In genomic region chrX:267771-268261, GRCh38 we compare ENCODE assay signal across 17 cellular contexts. TPM values are rescaled to one million over a fixed set of nuclear protein-coding genes. Genes with fewer than 3 reads are reported as not detected.
A peak's percentile ranks its signal among the peaks of the same experiment; 100 is the strongest.
DNase-seq lines count a peak whose midpoint lies in the region; ATAC-seq and TF ChIP-seq lines count a peak whose summit lies in the region.
"Had no signal": no experiment of that assay in that cellular context is flagged by ENCODE, and none has a peak within 500 bp of the region (broad histone marks: within the 10 kb centered on the region; RNA-seq: fewer than 3 reads in every experiment).

No MANE protein-coding gene starts in this region.

- H3K9me3 Mint-ChIP-seq in activated CD4-positive, alpha-beta T cell treated with anti-CD3 and anti-CD28 coated beads, Interleukin-2, amount 10 ng/mL, durations not matched to agents 24 days and 14 days = no peaks in the 10 kb centered on the region
- no peaks in the 10 kb centered on the region for H3K9me3 Mint-ChIP-seq in activated CD4-positive, alpha-beta T cell treated with anti-CD3 and anti-CD28 coated beads for 36 hours (ENCODE audit: low read depth)
- no peaks in the 10 kb centered on the region for H3K9me3 Mint-ChIP-seq in CD4-positive, alpha-beta T cell

- CTCF ChIA-PET in activated CD4-positive, alpha-beta T cell treated with anti-CD3 and anti-CD28 coated beads for 36 hours (lab: Charles Lee) = no interaction called here
- CTCF ChIA-PET in CD4-positive, alpha-beta T cell (lab: Charles Lee) = no interaction called here

- no peak overlapping the region for H3K4me3 Mint-ChIP-seq in activated CD4-positive, alpha-beta T cell treated with anti-CD3 and anti-CD28 coated beads, Interleukin-2, amount 10 ng/mL, durations not matched to agents 24 days and 14 days
- H3K4me3 Mint-ChIP-seq in activated CD4-positive, alpha-beta T cell treated with anti-CD3 and anti-CD28 coated beads for 36 hours = no peak overlapping the region
- H3K4me3 Mint-ChIP-seq in CD4-positive, alpha-beta T cell = no peak overlapping the region

- H3K9ac ChIP-seq in HUES6 (ENCODE audit: low read length) = no peak overlapping the region
- H3K9ac ChIP-seq: BLaER1 had no signal

- H3K4me1 ChIP-seq in HUES6 (ENCODE audit: control insufficient read depth, insufficient read depth, low read length) = peaks cover 3% of the 10 kb centered on the region; the same call in 1 of the 2 replicates
- H3K4me1 ChIP-seq in BE2C = no peaks in the 10 kb centered on the region
- H3K4me1 ChIP-seq: SJSA1 had no signal

- H3K27me3 ChIP-seq in HUES6 (ENCODE audit: control insufficient read depth, insufficient read depth, low read length) = no peaks in the 10 kb centered on the region
- no peaks in the 10 kb centered on the region for H3K27me3 ChIP-seq in BE2C
- H3K27me3 ChIP-seq in CD4-positive, alpha-beta T cell (ENCODE audit: control insufficient read depth, insufficient read depth, low read length) = no peaks in the 10 kb centered on the region
- H3K27me3 ChIP-seq: BLaER1, SJSA1 had no signal

- POLR2A ChIA-PET in activated CD4-positive, alpha-beta T cell treated with anti-CD3 and anti-CD28 coated beads for 36 hours (lab: Charles Lee) = no interaction called here
- POLR2A ChIA-PET in CD4-positive, alpha-beta T cell (lab: Charles Lee) = no interaction called here

- H3K36me3 ChIP-seq in HUES6 (ENCODE audit: control insufficient read depth, insufficient read depth, low read length) (no peaks in the 10 kb centered on the region), BE2C (no peaks in the 10 kb centered on the region)
- H3K36me3 ChIP-seq: BLaER1, SJSA1 had no signal

- H3K27me3 Mint-ChIP-seq in activated CD4-positive, alpha-beta T cell treated with anti-CD3 and anti-CD28 coated beads, Interleukin-2, amount 10 ng/mL, durations not matched to agents 24 days and 14 days = no peaks in the 10 kb centered on the region
- no peaks in the 10 kb centered on the region for H3K27me3 Mint-ChIP-seq in activated CD4-positive, alpha-beta T cell treated with anti-CD3 and anti-CD28 coated beads for 36 hours
- H3K27me3 Mint-ChIP-seq in CD4-positive, alpha-beta T cell = no peaks in the 10 kb centered on the region

- no peaks in the 10 kb centered on the region for H3K9me3 ChIP-seq in HUES6 (ENCODE audit: control insufficient read depth, insufficient read depth, low read depth, low read length)
- H3K9me3 ChIP-seq in BE2C = no peaks in the 10 kb centered on the region
- no peaks in the 10 kb centered on the region for H3K9me3 ChIP-seq in CD4-positive, alpha-beta T cell (ENCODE audit: control insufficient read depth, low read length)
- H3K9me3 ChIP-seq: BLaER1, SJSA1 had no signal

- no peak for ATAC-seq in activated CD4-positive, alpha-beta T cell treated with anti-CD3 and anti-CD28 coated beads for 36 hours
- no peak for ATAC-seq in left ventricle myocardium superior
- no peak for ATAC-seq in sciatic nerve
- ATAC-seq in CD4-positive, alpha-beta T cell (ENCODE audit: poor library complexity) = no peak
- no peak for ATAC-seq in HG02981 (IDR thresholded peaks at IDR 0.05; ENCODE audit: unreplicated experiment)

- H3K4me3 ChIP-seq in HUES6 (ENCODE audit: low read depth, low read length) (peak overlapping the region; percentile 8), BE2C (ENCODE audit: low read depth, low read length) (no peak overlapping the region)
- H3K4me3 ChIP-seq: BLaER1, SJSA1 had no signal

- no peak overlapping the region for H3K27ac ChIP-seq in HUES6 (ENCODE audit: low read depth, low read length)
- no peak overlapping the region for H3K27ac ChIP-seq in CD4-positive, alpha-beta T cell (ENCODE audit: low read depth, low read length)
- H3K27ac ChIP-seq: BLaER1, SJSA1 had no signal

- intact Hi-C loops in activated CD4-positive, alpha-beta T cell treated with anti-CD3 and anti-CD28 coated beads, Interleukin-2, amount 10 ng/mL, durations not matched to agents 24 days and 14 days (cut with micrococcal nuclease) = no loop called here
- intact Hi-C loops in activated CD4-positive, alpha-beta T cell treated with anti-CD3 and anti-CD28 coated beads for 36 hours (cut with DNase I, micrococcal nuclease) = no loop called here
- intact Hi-C loops in left ventricle myocardium superior (cut with micrococcal nuclease) (no loop called here), sciatic nerve (cut with DNase I) (no loop called here)
- intact Hi-C loops in CD4-positive, alpha-beta T cell (cut with DNase I, micrococcal nuclease) = no loop called here

- no peaks in the 10 kb centered on the region for H3K4me1 Mint-ChIP-seq in activated CD4-positive, alpha-beta T cell treated with anti-CD3 and anti-CD28 coated beads, Interleukin-2, amount 10 ng/mL, durations not matched to agents 24 days and 14 days
- H3K4me1 Mint-ChIP-seq in activated CD4-positive, alpha-beta T cell treated with anti-CD3 and anti-CD28 coated beads for 36 hours = no peaks in the 10 kb centered on the region
- H3K4me1 Mint-ChIP-seq in CD4-positive, alpha-beta T cell (ENCODE audit: low read depth) = no peaks in the 10 kb centered on the region

- TF ChIP-seq CTCF in BE2C (IDR thresholded peaks at IDR 0.05; ENCODE audit: low read depth, low read length) = no peak
- TF ChIP-seq CTCF in CD4-positive, alpha-beta T cell (IDR thresholded peaks at IDR 0.05) = no peak

- DNase-seq in activated CD4-positive, alpha-beta T cell treated with anti-CD3 and anti-CD28 coated beads, Interleukin-2, amount 10 ng/mL, durations not matched to agents 24 days and 14 days = peak; percentile 45
- no peak for DNase-seq in activated CD4-positive, alpha-beta T cell treated with anti-CD3 and anti-CD28 coated beads for 36 hours
- DNase-seq in left ventricle myocardium superior = peak; percentile 30
- peak; percentile 48 for DNase-seq in sciatic nerve (ENCODE audit: low spot score)
- no peak for DNase-seq in BE2C
- DNase-seq in CD4-positive, alpha-beta T cell = no peak
- DNase-seq: 8988T; activated CD4-positive, alpha-beta T cell treated with anti-CD3 and anti-CD28 coated beads for 1 hour; activated naive CD4-positive, alpha-beta T cell; NCI-H1417; NCI-H69; OCI-M1; stimulated activated CD4-positive, alpha-beta T cell treated with anti-CD3 and anti-CD28 coated beads, Interleukin-4, amount 100 ng/mL, for 4 hours had no signal

- no peaks in the 10 kb centered on the region for H3K36me3 Mint-ChIP-seq in activated CD4-positive, alpha-beta T cell treated with anti-CD3 and anti-CD28 coated beads, Interleukin-2, amount 10 ng/mL, durations not matched to agents 24 days and 14 days (ENCODE audit: low read depth)
- no peaks in the 10 kb centered on the region for H3K36me3 Mint-ChIP-seq in activated CD4-positive, alpha-beta T cell treated with anti-CD3 and anti-CD28 coated beads for 36 hours (ENCODE audit: low read depth)
- H3K36me3 Mint-ChIP-seq in CD4-positive, alpha-beta T cell (ENCODE audit: low read depth) = no peaks in the 10 kb centered on the region

- no peak overlapping the region for H3K27ac Mint-ChIP-seq in activated CD4-positive, alpha-beta T cell treated with anti-CD3 and anti-CD28 coated beads, Interleukin-2, amount 10 ng/mL, durations not matched to agents 24 days and 14 days
- H3K27ac Mint-ChIP-seq in activated CD4-positive, alpha-beta T cell treated with anti-CD3 and anti-CD28 coated beads for 36 hours = no peak overlapping the region
- no peak overlapping the region for H3K27ac Mint-ChIP-seq in CD4-positive, alpha-beta T cell

RNA-seq across cellular contexts. Expression of gene PLCXD1, which starts 13.4 kb away (rescaled TPM):
- total RNA-seq in activated CD4-positive, alpha-beta T cell treated with anti-CD3 and anti-CD28 coated beads, Interleukin-2, amount 10 ng/mL, durations not matched to agents 24 days and 14 days = 66.0 and 68.7 TPM in 2 replicates
- 100 to 1,000 TPM in 1 of 2 experiments, 10 to 100 TPM in 1; 92.8 to 127 TPM for total RNA-seq in activated CD4-positive, alpha-beta T cell treated with anti-CD3 and anti-CD28 coated beads for 36 hours
- total RNA-seq in left ventricle myocardium superior = 6.8 TPM
- 11.0 TPM for total RNA-seq in sciatic nerve
- 19.4 TPM for polyA plus RNA-seq in BE2C (2012; ENCODE audit: insufficient read depth, insufficient read length, low read depth)
- 10 to 100 TPM; 33.0 to 35.8 TPM for total RNA-seq in CD4-positive, alpha-beta T cell

RNA-seq across cellular contexts. Expression of gene GTPBP6, which starts 50.8 kb away (rescaled TPM):
- 66.3 and 70.5 TPM in 2 replicates for total RNA-seq in activated CD4-positive, alpha-beta T cell treated with anti-CD3 and anti-CD28 coated beads, Interleukin-2, amount 10 ng/mL, durations not matched to agents 24 days and 14 days
- total RNA-seq in activated CD4-positive, alpha-beta T cell treated with anti-CD3 and anti-CD28 coated beads for 36 hours = 10 to 100 TPM; 54.5 to 60.2 TPM
- total RNA-seq in left ventricle myocardium superior (51.9 TPM), sciatic nerve (43.1 TPM)
- polyA plus RNA-seq in BE2C (2012; ENCODE audit: insufficient read depth, insufficient read length, low read depth) = 69.9 TPM
- 10 to 100 TPM; 53.5 to 53.9 TPM for total RNA-seq in CD4-positive, alpha-beta T cell

Comparison
In these comparisons a context has a peak if more than half of its experiments do, and no peak if none do; other contexts are left out.
1. DNase-seq: peak in activated CD4-positive, alpha-beta T cell treated with anti-CD3 and anti-CD28 coated beads, Interleukin-2, amount 10 ng/mL, durations not matched to agents 24 days and 14 days (single experiment), left ventricle myocardium superior (single experiment) and sciatic nerve (single experiment); none in activated CD4-positive, alpha-beta T cell treated with anti-CD3 and anti-CD28 coated beads for 36 hours (single experiment), BE2C (single experiment) and CD4-positive, alpha-beta T cell (0 of 10).